ENCODE assay signal across 8 cellular contexts in the genomic region with DNA sequence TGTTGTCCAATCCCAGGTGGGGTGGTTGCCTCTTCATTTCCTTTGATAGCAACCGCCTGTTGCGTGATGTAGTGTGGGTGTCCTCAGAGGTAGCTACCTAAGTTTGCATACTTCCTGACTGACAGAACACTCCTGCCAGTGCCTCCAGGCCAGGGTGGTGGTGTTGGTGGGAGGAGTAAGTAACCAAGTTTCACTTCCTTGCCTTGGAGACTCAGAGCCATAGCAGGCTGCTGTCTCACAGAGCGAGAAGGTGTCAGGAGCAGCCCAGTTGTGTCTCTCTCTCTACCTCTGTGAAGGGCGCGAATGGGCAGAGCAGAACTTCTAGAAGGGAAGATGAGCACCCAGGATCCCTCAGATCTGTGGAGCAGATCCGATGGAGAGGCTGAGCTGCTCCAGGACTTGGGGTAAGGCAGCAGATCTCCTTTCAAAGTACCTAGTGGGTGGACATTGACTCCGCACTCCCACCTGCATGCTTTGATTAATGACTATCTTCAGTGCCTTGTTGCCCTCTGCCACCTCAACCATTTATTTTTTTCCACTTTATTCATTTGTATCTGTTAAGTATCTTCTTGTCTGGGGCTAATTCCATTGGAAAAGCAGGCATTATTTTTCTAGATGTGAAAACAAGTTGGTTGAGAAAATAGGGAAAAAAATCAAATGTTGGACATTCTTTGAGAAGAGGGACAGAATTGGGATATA. TPM values are rescaled to one million over a fixed set of nuclear protein-coding genes. Genes with fewer than 3 reads are reported as not detected.
DNase-seq lines count a peak whose midpoint lies in the region; ATAC-seq and TF ChIP-seq lines count a peak whose summit lies in the region.

Gene DAPP1 (plus strand): TSS at position 217 of the 699 bp plus-strand sequence. CDS start 87 bp downstream, at position 304.

- peak; percentile 53 to 89 (median 77) for DNase-seq in T-cell
- peak; percentile 53 for DNase-seq in mucosa of gallbladder (ENCODE audit: low spot score)
- DNase-seq in suprapubic skin (ENCODE audit: low spot score in 2 of 2) = peak; percentile 73 to 82
- DNase-seq in NCI-H1105 treated with DMSO at 0.1 percent for 48 hours (lab: John Stamatoyannopoulos, UW) = no peak
- no peak for DNase-seq in glomerular visceral epithelial cell (ENCODE audit: extremely low spot score)

- POLR2A ChIA-PET in T-cell (lab: Charles Lee) = interaction anchor here (0.5 to 1.6 kb wide), 8 partner anchors 9 to 986 kb away, joined by 3 to 9 read pairs (median 6); partner anchors contain the start of genes DNAJB14 (in 1 of the 2), LAMTOR3 (in 1 of the 2) and TRMT10A (in 1 of the 2)

- no peaks in the 10 kb centered on the region for H3K27me3 Mint-ChIP-seq in T-cell
- no peaks in the 10 kb centered on the region for H3K27me3 Mint-ChIP-seq in activated naive CD8-positive, alpha-beta T cell

- H3K9me3 Mint-ChIP-seq in T-cell = no peaks in the 10 kb centered on the region
- H3K9me3 Mint-ChIP-seq in activated naive CD8-positive, alpha-beta T cell (ENCODE audit: low read depth) = peaks cover 3% of the 10 kb centered on the region

- H3K36me3 ChIP-seq in suprapubic skin = no peaks in the 10 kb centered on the region

- TF ChIP-seq CTCF in suprapubic skin (IDR thresholded peaks at IDR 0.05) = no peak

- H3K36me3 Mint-ChIP-seq in T-cell = no peaks in the 10 kb centered on the region
- H3K36me3 Mint-ChIP-seq in activated naive CD8-positive, alpha-beta T cell = no peaks in the 10 kb centered on the region

- TF ChIP-seq POLR2A in suprapubic skin (IDR thresholded peaks at IDR 0.05) = no peak

- H3K27me3 ChIP-seq in suprapubic skin = no peaks in the 10 kb centered on the region

- TF ChIP-seq EP300 in suprapubic skin (IDR thresholded peaks at IDR 0.05) = no peak

- ATAC-seq in GM18907 (IDR thresholded peaks at IDR 0.05; ENCODE audit: unreplicated experiment) (peak; percentile 98), HG03060 (IDR thresholded peaks at IDR 0.05; ENCODE audit: low read depth, unreplicated experiment) (peak; percentile 97), T-cell (replicated peaks in 1 of 4) (peak; percentile 97 to 98 (median 98))

- CTCF ChIA-PET in T-cell (lab: Charles Lee) = interaction anchor here (0.7 to 2.7 kb wide), 11 partner anchors 8 to 821 kb away, joined by 3 to 29 read pairs (median 5); partner anchors contain the start of genes DNAJB14 (in 1 of the 2), METAP1 (in 1 of the 2) and TRMT10A (in 1 of the 2)

- 63% methylated on average over 7 of the region's 7 CpGs for WGBS in suprapubic skin

- peak within 1 kb of the TSS; percentile 85 to 91 (median 89) for H3K4me3 Mint-ChIP-seq in T-cell
- H3K4me3 Mint-ChIP-seq in activated naive CD8-positive, alpha-beta T cell = peak within 1 kb of the TSS; percentile 86

- peak within 1 kb of the TSS; percentile 83 for H3K27ac ChIP-seq in suprapubic skin

- peaks cover 20% of the 10 kb centered on the region for H3K4me1 ChIP-seq in suprapubic skin

- peaks cover 60 to 62% (median 62%) of the 10 kb centered on the region in 3 donors for H3K4me1 Mint-ChIP-seq in T-cell
- peaks cover 64% of the 10 kb centered on the region for H3K4me1 Mint-ChIP-seq in activated naive CD8-positive, alpha-beta T cell (ENCODE audit: low read depth)

- H3K4me3 ChIP-seq in suprapubic skin = peak within 1 kb of the TSS; percentile 45

- no peaks in the 10 kb centered on the region for H3K9me3 ChIP-seq in suprapubic skin

- peak within 1 kb of the TSS; percentile 89 to 96 for H3K27ac Mint-ChIP-seq in T-cell
- peak within 1 kb of the TSS; percentile 90 for H3K27ac Mint-ChIP-seq in activated naive CD8-positive, alpha-beta T cell

RNA-seq across cellular contexts. Expression of gene DAPP1, which starts in this region (rescaled TPM):
- total RNA-seq in T-cell = 10 to 100 TPM; 12.9 to 18.7 (median 14.3) TPM
- total RNA-seq in mucosa of gallbladder = 23.3 TPM
- 10 to 100 TPM; 14.6 to 52.2 (median 25.7) TPM for total RNA-seq in suprapubic skin

Comparison
In these comparisons a context has a peak if more than half of its experiments do, and no peak if none do; other contexts are left out.
1. DNase-seq: peak in T-cell (34 of 34), mucosa of gallbladder (single experiment) and suprapubic skin (2 of 2); none in NCI-H1105 treated with DMSO at 0.1 percent for 48 hours (single experiment) and glomerular visceral epithelial cell (single experiment).
2. Peak in every context shown above with its lines, with median percentiles within 50 percentile points of each other: ATAC-seq.